ENCODE assay signal across 15 cellular contexts in the genomic region with DNA sequence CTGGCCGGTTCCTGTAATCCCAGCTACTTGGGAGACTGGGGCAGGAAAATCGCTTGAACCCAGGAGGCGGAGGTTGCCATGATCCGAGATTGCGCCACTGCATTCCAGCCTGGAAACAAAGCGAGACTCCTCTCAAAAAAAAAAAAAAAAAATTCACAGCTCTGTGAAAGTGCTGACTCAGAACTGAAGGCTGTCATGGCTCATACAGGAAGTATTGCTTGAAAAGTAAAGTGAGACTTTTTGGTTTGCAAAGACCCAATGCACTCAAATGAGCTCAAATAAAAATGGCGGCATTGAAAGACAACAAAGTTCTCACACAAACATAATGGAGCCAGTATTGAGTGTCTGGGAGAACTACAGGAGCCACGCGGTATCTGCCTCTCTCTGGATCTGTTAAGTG.
A peak's percentile ranks its signal among the peaks of the same experiment; 100 is the strongest.
DNase-seq lines count a peak whose midpoint lies in the region; ATAC-seq and TF ChIP-seq lines count a peak whose summit lies in the region.
"Had no signal": no experiment of that assay in that cellular context is flagged by ENCODE, and none has a peak within 500 bp of the region (broad histone marks: within the 10 kb centered on the region; RNA-seq: fewer than 3 reads in every experiment).

No MANE protein-coding gene starts in this region.

- POLR2A ChIA-PET in CD8-positive, alpha-beta T cell (lab: Charles Lee), result no interaction called here

- H3K27me3 Mint-ChIP-seq in CD8-positive, alpha-beta T cell (ENCODE audit: low read depth), result no peaks in the 10 kb centered on the region
- H3K27me3 Mint-ChIP-seq: activated T-cell treated with anti-CD3 and anti-CD28 coated beads, Interleukin-2, amount 50 U/mL, for 24 hours had no signal

- CTCF ChIA-PET in CD8-positive, alpha-beta T cell (lab: Charles Lee), result interaction anchor here (0.7 kb wide), 1 partner anchor 51 kb away, joined by 3 read pairs; no protein-coding TSS in a partner anchor

- H2AFZ ChIP-seq in osteoblast (ENCODE audit: low read length), result peak overlapping the region; percentile 32

- H3K9me3 Mint-ChIP-seq in CD8-positive, alpha-beta T cell, result peaks cover 3% of the 10 kb centered on the region
- H3K9me3 Mint-ChIP-seq: activated T-cell treated with anti-CD3 and anti-CD28 coated beads, Interleukin-2, amount 50 U/mL, for 24 hours had no signal

- DNase-seq in NCI-H460 (ENCODE audit: extremely low read depth, low read depth) (peak; percentile 42), epithelial cell of esophagus (ENCODE audit: low read depth) (peak; percentile 53), osteoblast (ENCODE audit: insufficient read length, low spot score, missing footprints) (no peak), DMS 273 (lab: John Stamatoyannopoulos, UW; ENCODE audit: unreplicated experiment) (no peak)
- DNase-seq in activated CD4-positive, alpha-beta T cell treated with anti-CD3 and anti-CD28 coated beads for 1 hour, result no peak
- no peak for DNase-seq in CD8-positive, alpha-beta T cell
- DNase-seq: activated CD4-positive, CD25-positive, alpha-beta regulatory T cell; activated T-cell treated with anti-CD3 and anti-CD28 coated beads, Interleukin-2, amount 50 U/mL, for 24 hours; body of pancreas; H7; mucosa of descending colon; NCI-H1694; NK-92 treated with Interleukin-12 subunit alpha and Interleukin-12 subunit beta, amount 100 ng/mL, for 24 hours had no signal

- no peaks in the 10 kb centered on the region for H3K27me3 ChIP-seq in osteoblast (ENCODE audit: insufficient read depth, low read length)
- H3K27me3 ChIP-seq in CD8-positive, alpha-beta T cell (ENCODE audit: insufficient read depth, low read length), result no peaks in the 10 kb centered on the region
- H3K27me3 ChIP-seq: body of pancreas had no signal

- no peaks in the 10 kb centered on the region for H4K20me1 ChIP-seq in osteoblast (ENCODE audit: insufficient read depth, low read length)

- peak; percentile 66 for ATAC-seq in GM18867 (IDR thresholded peaks at IDR 0.05; ENCODE audit: unreplicated experiment)
- ATAC-seq in GM21381 (IDR thresholded peaks at IDR 0.05; ENCODE audit: unreplicated experiment), result no peak
- no peak for ATAC-seq in CD8-positive, alpha-beta T cell
- ATAC-seq: body of pancreas, mucosa of descending colon had no signal

- no peaks in the 10 kb centered on the region for H3K9me3 ChIP-seq in osteoblast (ENCODE audit: low read depth, low read length)
- H3K9me3 ChIP-seq in CD8-positive, alpha-beta T cell (ENCODE audit: low read length), result no peaks in the 10 kb centered on the region
- H3K9me3 ChIP-seq: body of pancreas, mucosa of descending colon had no signal

- intact Hi-C loops in CD8-positive, alpha-beta T cell (cut with DNase I, micrococcal nuclease), result no loop called here

- peaks cover 15% of the 10 kb centered on the region for H3K79me2 ChIP-seq in osteoblast (ENCODE audit: insufficient read depth, low read length)

- H3K36me3 ChIP-seq in osteoblast (ENCODE audit: insufficient read depth, low read length), result no peaks in the 10 kb centered on the region
- H3K36me3 ChIP-seq in CD8-positive, alpha-beta T cell (ENCODE audit: insufficient read depth, low read length), result no peaks in the 10 kb centered on the region

- no peak overlapping the region for H3K27ac ChIP-seq in osteoblast (ENCODE audit: low read depth, low read length)
- H3K27ac ChIP-seq in CD8-positive, alpha-beta T cell (ENCODE audit: low read depth, low read length), result no peak overlapping the region
- H3K27ac ChIP-seq: body of pancreas had no signal

- H3K4me3 Mint-ChIP-seq in CD8-positive, alpha-beta T cell, result no peak overlapping the region
- H3K4me3 Mint-ChIP-seq: activated T-cell treated with anti-CD3 and anti-CD28 coated beads, Interleukin-2, amount 50 U/mL, for 24 hours had no signal

- no peaks in the 10 kb centered on the region for H3K4me1 Mint-ChIP-seq in CD8-positive, alpha-beta T cell (ENCODE audit: low read depth)

- no peak overlapping the region for H3K4me2 ChIP-seq in osteoblast (ENCODE audit: insufficient read depth, low read length)

- TF ChIP-seq CTCF in epithelial cell of esophagus (IDR thresholded peaks at IDR 0.05; ENCODE audit: insufficient read depth, low read depth, low read length, missing control alignments) (no peak), osteoblast (IDR thresholded peaks at IDR 0.05; ENCODE audit: extremely low read depth, low read depth, low read length) (no peak)
- no peak for TF ChIP-seq CTCF in CD8-positive, alpha-beta T cell (IDR thresholded peaks at IDR 0.05)

- H3K4me3 ChIP-seq in epithelial cell of esophagus (ENCODE audit: low read length) (no peak overlapping the region), osteoblast (ENCODE audit: insufficient read depth, low read length) (no peak overlapping the region)
- H3K4me3 ChIP-seq in CD8-positive, alpha-beta T cell (ENCODE audit: low read depth, low read length), result no peak overlapping the region
- H3K4me3 ChIP-seq: body of pancreas, mucosa of descending colon had no signal

- peaks cover 14% of the 10 kb centered on the region for H3K4me1 ChIP-seq in osteoblast (ENCODE audit: insufficient read depth, low read length)
- no peaks in the 10 kb centered on the region for H3K4me1 ChIP-seq in CD8-positive, alpha-beta T cell (ENCODE audit: insufficient read depth, low read length)
- H3K4me1 ChIP-seq: body of pancreas had no signal

- H3K36me3 Mint-ChIP-seq in CD8-positive, alpha-beta T cell, result no peaks in the 10 kb centered on the region

- H3K27ac Mint-ChIP-seq in CD8-positive, alpha-beta T cell, result no peak overlapping the region
- H3K27ac Mint-ChIP-seq: activated T-cell treated with anti-CD3 and anti-CD28 coated beads, Interleukin-2, amount 50 U/mL, for 24 hours had no signal

Comparison
In these comparisons a context has a peak if more than half of its experiments do, and no peak if none do; other contexts are left out.
1. DNase-seq: peak in NCI-H460 (single experiment) and epithelial cell of esophagus (single experiment); none in osteoblast (single experiment), activated CD4-positive, alpha-beta T cell treated with anti-CD3 and anti-CD28 coated beads for 1 hour (single experiment), CD8-positive, alpha-beta T cell (0 of 7) and DMS 273 (single experiment).